In the genomic region with DNA sequence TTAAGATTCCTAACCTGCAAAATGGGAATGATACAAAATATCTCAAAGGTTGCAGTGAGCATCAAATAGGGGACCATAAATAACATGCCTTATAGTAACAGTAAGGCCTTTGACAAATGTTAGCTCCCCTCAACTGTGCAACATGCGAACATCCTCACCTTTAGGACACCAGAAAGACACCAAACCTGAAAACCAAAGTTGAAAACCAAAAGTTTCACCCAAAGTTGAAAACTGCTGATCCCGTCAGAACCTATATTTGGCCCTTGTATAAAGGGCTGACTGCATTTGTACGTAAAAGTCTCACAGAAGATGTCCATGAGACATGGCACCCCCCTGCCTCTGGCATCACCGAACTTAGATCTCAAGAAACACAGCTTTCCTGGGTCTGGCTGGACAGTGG, we compare ENCODE assay signal across 31 cellular contexts.
"Had no signal": no experiment of that assay in that cellular context is flagged by ENCODE, and none has a peak within 500 bp of the region (broad histone marks: within the 10 kb centered on the region; RNA-seq: fewer than 3 reads in every experiment).

No MANE protein-coding gene starts in this region.

- H3K27me3 ChIP-seq: ascending aorta, cardiac muscle cell had no signal

- H3K27ac ChIP-seq: ascending aorta, cardiac muscle cell, WERI-Rb-1 had no signal

- DNase-seq: activated CD4-positive, alpha-beta memory T cell treated with anti-CD3 and anti-CD28 coated beads, Interleukin-2, amount 10 ng/mL, durations not matched to agents 7 days and 5 days; activated CD4-positive, alpha-beta T cell treated with anti-CD3 and anti-CD28 coated beads for 1 hour; activated CD4-positive, alpha-beta T cell treated with anti-CD3 and anti-CD28 coated beads for 36 hours; activated CD4-positive, alpha-beta T cell treated with anti-CD3 and anti-CD28 coated beads for 48 hours; activated CD4-positive, alpha-beta T cell treated with anti-CD3 and anti-CD28 coated beads, Interleukin-2, amount 10 ng/mL, durations not matched to agents 7 days and 5 days; activated CD4-positive, alpha-beta T cell treated with anti-CD3 and anti-CD28 coated beads, Interleukin-2, amount 50 U/mL, for 48 hours; activated CD4-positive, CD25-positive, alpha-beta regulatory T cell; activated CD8-positive, alpha-beta memory T cell treated with anti-CD3 and anti-CD28 coated beads for 24 hours; activated CD8-positive, alpha-beta memory T cell treated with anti-CD3 and anti-CD28 coated beads, Interleukin-2, amount 10 ng/mL, durations not matched to agents 7 days and 5 days; activated CD8-positive, alpha-beta memory T cell treated with anti-CD3 and anti-CD28 coated beads, Interleukin-2, amount 50 U/mL, for 48 hours; activated CD8-positive, alpha-beta T cell treated with anti-CD3 and anti-CD28 coated beads, Interleukin-2, amount 10 ng/mL, durations not matched to agents 7 days and 5 days; activated effector memory CD4-positive, alpha-beta T cell treated with Interleukin-2 at 50 U/mL for 16 hours; activated gamma-delta T cell; activated naive CD4-positive, alpha-beta T cell treated with anti-CD3 and anti-CD28 coated beads, Interleukin-2, amount 50 U/mL, for 16 hours; activated naive CD4-positive, alpha-beta T cell treated with Interleukin-2 at 50 U/mL for 16 hours; activated naive CD8-positive, alpha-beta T cell treated with anti-CD3 and anti-CD28 coated beads, Interleukin-2, amount 10 ng/mL, durations not matched to agents 7 days and 5 days; activated naive CD8-positive, alpha-beta T cell treated with anti-CD3 and anti-CD28 coated beads, Interleukin-2, amount 50 U/mL, for 24 hours; activated T-cell treated with anti-CD3 and anti-CD28 coated beads, Interleukin-2, amount 50 U/mL, for 24 hours; activated T-cell treated with anti-CD3 and anti-CD28 coated beads, Interleukin-2, amount 50 U/mL, for 48 hours; amygdala; anterior cingulate cortex; caudate nucleus; cerebellar nuclear complex; T-helper 1 cell; T-helper 2 cell; T-helper 9 cell; WERI-Rb-1 had no signal

- H3K4me3 ChIP-seq: ascending aorta, cardiac muscle cell had no signal

- H3K9me3 ChIP-seq: ascending aorta had no signal

- ATAC-seq: activated CD4-positive, alpha-beta T cell treated with anti-CD3 and anti-CD28 coated beads for 36 hours; activated CD4-positive, CD25-positive, alpha-beta regulatory T cell treated with anti-CD3 and anti-CD28 coated beads, Interleukin-2, amount 50 U/mL, for 24 hours; activated CD8-positive, alpha-beta memory T cell treated with anti-CD3 and anti-CD28 coated beads, Interleukin-2, amount 10 ng/mL, durations not matched to agents 7 days and 5 days; activated CD8-positive, alpha-beta T cell treated with anti-CD3 and anti-CD28 coated beads, Interleukin-2, amount 10 ng/mL, durations not matched to agents 7 days and 5 days; activated naive CD8-positive, alpha-beta T cell treated with anti-CD3 and anti-CD28 coated beads, Interleukin-2, amount 50 U/mL, for 24 hours; WTC11 had no signal
